In genomic region chr9:116280529-116280928, GRCh38 we compare ENCODE assay signal across 18 cellular contexts.
"Had no signal": no experiment of that assay in that cellular context is flagged by ENCODE, and none has a peak within 500 bp of the region (broad histone marks: within the 10 kb centered on the region; RNA-seq: fewer than 3 reads in every experiment).

No MANE protein-coding gene starts in this region.

- DNase-seq: activated CD4-positive, alpha-beta T cell treated with anti-CD3 and anti-CD28 coated beads for 1 hour; activated CD4-positive, alpha-beta T cell treated with anti-CD3 and anti-CD28 coated beads, Interleukin-2, amount 50 U/mL, for 48 hours; activated CD8-positive, alpha-beta memory T cell treated with anti-CD3 and anti-CD28 coated beads, Interleukin-2, amount 50 U/mL, for 4 hours; activated gamma-delta T cell treated with Interleukin-2 at 50 U/mL for 16 hours; activated naive CD8-positive, alpha-beta T cell treated with anti-CD3 and anti-CD28 coated beads for 36 hours; activated T-cell treated with anti-CD3 and anti-CD28 coated beads, Interleukin-2, amount 50 U/mL, for 72 hours; caudate nucleus; cortex of kidney; effector CD8-positive, alpha-beta T cell; hypothalamus; left cardiac atrium; sigmoid colon; stimulated activated CD4-positive, alpha-beta T cell treated with anti-CD3 and anti-CD28 coated beads, Interleukin-2, amount 100 ng/mL, for 48 hours; stimulated activated naive CD8-positive, alpha-beta T cell treated with anti-CD3 and anti-CD28 coated beads, Interleukin-15, Interleukin-2, amounts not matched to agents 100 U/mL and 50 U/mL, for 24 hours; T-helper 9 cell; upper lobe of right lung had no signal

- ATAC-seq: activated T-cell treated with anti-CD3 and anti-CD28 coated beads, Interleukin-2, amount 50 U/mL, for 72 hours; left cardiac atrium; natural killer cell treated with Interleukin-12 subunit alpha and Interleukin-12 subunit beta and Interleukin-15 and Interleukin-18, amount 100 ng/mL, for 72 hours; stimulated activated naive CD8-positive, alpha-beta T cell treated with anti-CD3 and anti-CD28 coated beads, Interleukin-15, Interleukin-2, amounts not matched to agents 100 U/mL and 50 U/mL, for 24 hours; upper lobe of right lung had no signal

- H3K4me1 ChIP-seq: ascending aorta, sigmoid colon, upper lobe of right lung had no signal

- H3K4me3 Mint-ChIP-seq: activated naive CD8-positive, alpha-beta T cell treated with anti-CD3 and anti-CD28 coated beads for 36 hours; activated T-cell treated with anti-CD3 and anti-CD28 coated beads, Interleukin-2, amount 50 U/mL, for 72 hours; natural killer cell treated with Interleukin-12 subunit alpha and Interleukin-12 subunit beta and Interleukin-15 and Interleukin-18, amount 100 ng/mL, for 72 hours had no signal

- H3K36me3 ChIP-seq: ascending aorta, sigmoid colon, upper lobe of right lung had no signal

- H3K27ac ChIP-seq: ascending aorta, sigmoid colon, upper lobe of right lung had no signal

- H3K27ac Mint-ChIP-seq: activated naive CD8-positive, alpha-beta T cell treated with anti-CD3 and anti-CD28 coated beads for 36 hours; activated T-cell treated with anti-CD3 and anti-CD28 coated beads, Interleukin-2, amount 50 U/mL, for 72 hours; natural killer cell treated with Interleukin-12 subunit alpha and Interleukin-12 subunit beta and Interleukin-15 and Interleukin-18, amount 100 ng/mL, for 72 hours had no signal

- H3K36me3 Mint-ChIP-seq: activated naive CD8-positive, alpha-beta T cell treated with anti-CD3 and anti-CD28 coated beads for 36 hours; natural killer cell treated with Interleukin-12 subunit alpha and Interleukin-12 subunit beta and Interleukin-15 and Interleukin-18, amount 100 ng/mL, for 72 hours had no signal

- H3K9me3 Mint-ChIP-seq: activated naive CD8-positive, alpha-beta T cell treated with anti-CD3 and anti-CD28 coated beads for 36 hours; natural killer cell treated with Interleukin-12 subunit alpha and Interleukin-12 subunit beta and Interleukin-15 and Interleukin-18, amount 100 ng/mL, for 72 hours had no signal

- H3K4me1 Mint-ChIP-seq: activated naive CD8-positive, alpha-beta T cell treated with anti-CD3 and anti-CD28 coated beads for 36 hours had no signal

- H3K4me3 ChIP-seq: ascending aorta, sigmoid colon, upper lobe of right lung had no signal

- H3K27me3 ChIP-seq: ascending aorta, sigmoid colon, upper lobe of right lung had no signal

- H3K9me3 ChIP-seq: ascending aorta, sigmoid colon, upper lobe of right lung had no signal
